Comparison of ENCODE assay signal across 2 cellular contexts in genomic region chr3:125353128-125353527, GRCh38.
A peak's percentile ranks its signal among the peaks of the same experiment; 100 is the strongest.
TF ChIP-seq lines count a peak whose summit lies in the region.

No MANE protein-coding gene starts in this region.

TF ChIP-seq in Ishikawa, 13 proteins besides CTCF, POLR2A, EP300 and RAD21:
- no peak for TF ChIP-seq TEAD4 (IDR thresholded peaks at IDR 0.05)
- peak; percentile 69 for TF ChIP-seq CEBPB (IDR thresholded peaks at IDR 0.05)

TF ChIP-seq in K562, 482 proteins besides CTCF, POLR2A, EP300 and RAD21:
- TF ChIP-seq ATF7 (IDR thresholded peaks at IDR 0.05) (peak; percentile 66; the same call in 1 of the 2 replicates), SMARCA5 (IDR thresholded peaks at IDR 0.05) (no peak), TRIM24 (IDR thresholded peaks at IDR 0.05) (peak; percentile 41 to 55; a peak in 2 of 4 replicates), CEBPG (CRISPR knock-in tag; IDR thresholded peaks at IDR 0.05) (peak; percentile 81), CEBPG (tag; conservative IDR thresholded peaks at IDR 0.05 in 1 of 2, IDR thresholded peaks at IDR 0.05 in 1 of 2) (peak; percentile 92 to 96), CEBPB (tag; IDR thresholded peaks at IDR 0.05) (peak; percentile 94), HMGXB4 (CRISPR knock-in tag; IDR thresholded peaks at IDR 0.05) (no peak), ZSCAN32 (CRISPR knock-in tag; IDR thresholded peaks at IDR 0.05) (peak; percentile 77), JUND (IDR thresholded peaks at IDR 0.05; ENCODE audit: borderline replicate concordance, low read depth, low read length) (peak; percentile 32; the same call in 1 of the 2 replicates), JUND (tag; IDR thresholded peaks at IDR 0.05; ENCODE audit: borderline replicate concordance, low read depth, low read length) (peak; percentile 30; the same call in 1 of the 3 replicates)
- TF ChIP-seq, protein P1, sequence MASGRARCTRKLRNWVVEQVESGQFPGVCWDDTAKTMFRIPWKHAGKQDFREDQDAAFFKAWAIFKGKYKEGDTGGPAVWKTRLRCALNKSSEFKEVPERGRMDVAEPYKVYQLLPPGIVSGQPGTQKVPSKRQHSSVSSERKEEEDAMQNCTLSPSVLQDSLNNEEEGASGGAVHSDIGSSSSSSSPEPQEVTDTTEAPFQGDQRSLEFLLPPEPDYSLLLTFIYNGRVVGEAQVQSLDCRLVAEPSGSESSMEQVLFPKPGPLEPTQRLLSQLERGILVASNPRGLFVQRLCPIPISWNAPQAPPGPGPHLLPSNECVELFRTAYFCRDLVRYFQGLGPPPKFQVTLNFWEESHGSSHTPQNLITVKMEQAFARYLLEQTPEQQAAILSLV (tag; IDR thresholded peaks at IDR 0.05): peak; percentile 88
- TF ChIP-seq, protein P2, sequence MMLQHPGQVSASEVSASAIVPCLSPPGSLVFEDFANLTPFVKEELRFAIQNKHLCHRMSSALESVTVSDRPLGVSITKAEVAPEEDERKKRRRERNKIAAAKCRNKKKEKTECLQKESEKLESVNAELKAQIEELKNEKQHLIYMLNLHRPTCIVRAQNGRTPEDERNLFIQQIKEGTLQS (IDR thresholded peaks at IDR 0.05): peak; percentile 98
- TF ChIP-seq, protein P2 (CRISPR knock-in tag; conservative IDR thresholded peaks at IDR 0.05): no peak; the same call in 1 of the 2 replicates
- TF ChIP-seq, protein P3, sequence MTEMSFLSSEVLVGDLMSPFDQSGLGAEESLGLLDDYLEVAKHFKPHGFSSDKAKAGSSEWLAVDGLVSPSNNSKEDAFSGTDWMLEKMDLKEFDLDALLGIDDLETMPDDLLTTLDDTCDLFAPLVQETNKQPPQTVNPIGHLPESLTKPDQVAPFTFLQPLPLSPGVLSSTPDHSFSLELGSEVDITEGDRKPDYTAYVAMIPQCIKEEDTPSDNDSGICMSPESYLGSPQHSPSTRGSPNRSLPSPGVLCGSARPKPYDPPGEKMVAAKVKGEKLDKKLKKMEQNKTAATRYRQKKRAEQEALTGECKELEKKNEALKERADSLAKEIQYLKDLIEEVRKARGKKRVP (CRISPR knock-in tag; IDR thresholded peaks at IDR 0.05): peak; percentile 79; the same call in 1 of the 2 replicates
